27 cellular contexts compared by ENCODE assay signal in the genomic region with DNA sequence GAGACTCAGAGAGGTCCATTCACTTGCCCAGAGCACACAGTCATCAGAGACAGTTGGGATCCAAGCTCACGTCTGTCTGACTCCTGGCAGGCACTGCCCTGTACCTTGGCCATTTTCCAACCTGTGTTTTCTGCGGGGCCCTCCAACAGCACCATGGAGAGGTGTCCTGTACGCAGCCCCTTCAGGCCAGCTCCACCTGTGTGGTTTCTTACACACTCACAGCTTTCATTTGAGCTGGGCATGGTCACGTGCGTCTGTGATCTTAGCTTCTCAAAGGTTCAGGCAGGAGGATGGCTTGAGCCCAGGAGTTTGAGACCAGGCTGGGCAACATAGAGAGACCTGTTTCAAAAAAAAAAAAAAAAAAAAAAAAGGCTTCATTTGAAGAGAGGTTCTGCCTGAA. TPM values are rescaled to one million over a fixed set of nuclear protein-coding genes. Genes with fewer than 3 reads are reported as not detected.
DNase-seq lines count a peak whose midpoint lies in the region; ATAC-seq, FAIRE-seq and TF ChIP-seq lines count a peak whose summit lies in the region.
"Had no signal": no experiment of that assay in that cellular context is flagged by ENCODE, and none has a peak within 500 bp of the region (broad histone marks: within the 10 kb centered on the region; RNA-seq: fewer than 3 reads in every experiment).

No MANE protein-coding gene starts in this region.

- FAIRE-seq in bronchial epithelial cell (lab: Jason Lieb, UNC) (peak; percentile 52), kidney (lab: Jason Lieb, UNC) (no peak)
- FAIRE-seq: A204.1, GM12878, GM12892, GM18507 had no signal

- peaks cover 33% of the 10 kb centered on the region for H3K79me2 ChIP-seq in osteoblast (ENCODE audit: insufficient read depth, low read length)

- H3K9me3 ChIP-seq in kidney (ENCODE audit: control insufficient read depth in 1 of 2, low read length in 2 of 2) = no peaks in the 10 kb centered on the region
- H3K9me3 ChIP-seq in osteoblast (ENCODE audit: low read depth, low read length) = no peaks in the 10 kb centered on the region
- H3K9me3 ChIP-seq in thyroid gland = no peaks in the 10 kb centered on the region
- H3K9me3 ChIP-seq: BE2C, BLaER1 had no signal

- WGBS in thyroid gland, 2 donors = 35 to 52% methylated on average over 5 of the region's 5 CpGs

- no peak overlapping the region for H3K4me2 ChIP-seq in osteoblast (ENCODE audit: insufficient read depth, low read length)

- H4K20me1 ChIP-seq in osteoblast (ENCODE audit: insufficient read depth, low read length) = peaks cover 16% of the 10 kb centered on the region
- H4K20me1 ChIP-seq: BLaER1 had no signal

- no peak for TF ChIP-seq POLR2A in thyroid gland (IDR thresholded peaks at IDR 0.05)

- TF ChIP-seq CTCF in bronchial epithelial cell (IDR thresholded peaks at IDR 0.05; ENCODE audit: insufficient read depth, low read length, severe bottlenecking) (no peak), kidney (IDR thresholded peaks at IDR 0.05; ENCODE audit: borderline replicate concordance, extremely low read depth, insufficient read depth) (no peak), osteoblast (IDR thresholded peaks at IDR 0.05; ENCODE audit: extremely low read depth, low read depth, low read length) (no peak), thyroid gland (IDR thresholded peaks at IDR 0.05) (no peak)

- H3K27me3 ChIP-seq in bronchial epithelial cell (ENCODE audit: control insufficient read depth, insufficient read depth, low read length) (no peaks in the 10 kb centered on the region), osteoblast (ENCODE audit: insufficient read depth, low read length) (no peaks in the 10 kb centered on the region), thyroid gland (no peaks in the 10 kb centered on the region)
- H3K27me3 ChIP-seq: BE2C, BLaER1 had no signal

- H3K27ac ChIP-seq in kidney (ENCODE audit: low read depth in 2 of 2, low read length in 2 of 2) (no peak overlapping the region), osteoblast (ENCODE audit: low read depth, low read length) (no peak overlapping the region), thyroid gland (peak overlapping the region in 2 of 3 donors; percentile 9 to 40)

- intact Hi-C loops in kidney (cut with DNase I) = no loop called here
- intact Hi-C loops in thyroid gland (cut with DNase I) = no loop called here

- no peak overlapping the region for H2AFZ ChIP-seq in osteoblast (ENCODE audit: low read length)

- peaks cover 25% of the 10 kb centered on the region for H3K36me3 ChIP-seq in bronchial epithelial cell (ENCODE audit: control insufficient read depth, insufficient read depth, low read length)
- H3K36me3 ChIP-seq in kidney (ENCODE audit: control insufficient read depth in 1 of 2, insufficient read depth in 2 of 2, low read length in 2 of 2) = peaks cover 46 to 71% of the 10 kb centered on the region in 2 donors
- peaks cover 82% of the 10 kb centered on the region for H3K36me3 ChIP-seq in osteoblast (ENCODE audit: insufficient read depth, low read length)
- peaks cover 57 to 65% of the 10 kb centered on the region in 2 donors for H3K36me3 ChIP-seq in thyroid gland

- no peak for DNase-seq in bronchial epithelial cell (ENCODE audit: low read depth)
- peak; percentile 16 for DNase-seq in kidney
- peak; percentile 42 for DNase-seq in osteoblast (ENCODE audit: insufficient read length, low spot score, missing footprints)
- DNase-seq in thyroid gland = peak; percentile 73 to 74
- no peak for DNase-seq in stimulated activated naive CD4-positive, alpha-beta T cell (lab: John Stamatoyannopoulos, UW)
- no peak for DNase-seq in left lobe of liver (ENCODE audit: low spot score)
- DNase-seq: 8988T; ACHN; BE2C; C1 segment of cervical spinal cord; CD4-positive, alpha-beta memory T cell; CD4-positive, CD25-positive, alpha-beta regulatory T cell; CD8-positive, alpha-beta memory T cell; COR-L47; DMS 273 treated with DMSO at 0.1 percent for 48 hours; DMS153; DMS53; DMS79; DND-41; EL; GDM1 had no signal

- ATAC-seq in HG02885 (IDR thresholded peaks at IDR 0.05; ENCODE audit: poor library complexity, unreplicated experiment) (no peak), left lobe of liver (no peak)
- ATAC-seq: GM12878 had no signal

- no peak overlapping the region for H3K9ac ChIP-seq in kidney (ENCODE audit: low read length in 2 of 2)
- H3K9ac ChIP-seq: BLaER1 had no signal

- H3K4me3 ChIP-seq in bronchial epithelial cell (ENCODE audit: low read depth, low read length) (no peak overlapping the region), kidney (ENCODE audit: low read length in 2 of 2) (no peak overlapping the region), osteoblast (ENCODE audit: insufficient read depth, low read length) (no peak overlapping the region), thyroid gland (replicated peaks in 1 of 3) (no peak overlapping the region)
- H3K4me3 ChIP-seq: BLaER1, GM12878 had no signal

- H3K4me1 ChIP-seq in kidney (ENCODE audit: control insufficient read depth in 1 of 2, insufficient read depth in 1 of 2, low read depth in 1 of 2, low read length in 2 of 2) (no peaks in the 10 kb centered on the region), osteoblast (ENCODE audit: insufficient read depth, low read length) (no peaks in the 10 kb centered on the region), thyroid gland (no peaks in the 10 kb centered on the region)
- H3K4me1 ChIP-seq: BE2C had no signal

RNA-seq across cellular contexts. Expression of gene TOM1, which starts 24.4 kb away (rescaled TPM):
- 22.6 and 28.0 TPM in 2 replicates for total RNA-seq in bronchial epithelial cell
- total RNA-seq in kidney = 68.2 TPM
- polyA plus RNA-seq in kidney (ENCODE audit: insufficient read depth, low read depth, low replicate concordance) = 67.0 TPM
- total RNA-seq in osteoblast = 118 and 131 TPM in 2 replicates
- total RNA-seq in thyroid gland = 10 to 100 TPM; 60.5 to 87.1 (median 79.9) TPM
- total RNA-seq in left lobe of liver = 49.1 TPM

RNA-seq across cellular contexts. Expression of gene HMOX1, which starts 56.8 kb away (rescaled TPM):
- 3.9 and 5.2 TPM in 2 replicates for total RNA-seq in bronchial epithelial cell
- total RNA-seq in kidney = 37.7 TPM
- 234 TPM for polyA plus RNA-seq in kidney (ENCODE audit: insufficient read depth, low read depth, low replicate concordance)
- 411 and 475 TPM in 2 replicates for total RNA-seq in osteoblast
- total RNA-seq in thyroid gland = 10 to 100 TPM in 1 of 4 donors, 1 to 10 TPM in 3; 5.2 to 13.0 (median 6.9) TPM
- 35.9 TPM for total RNA-seq in left lobe of liver
- total RNA-seq: CD4-positive, CD25-positive, alpha-beta regulatory T cell had no signal

Comparison
In these comparisons a context has a peak if more than half of its experiments do, and no peak if none do; other contexts are left out.
1. DNase-seq: peak in kidney (single experiment), osteoblast (single experiment) and thyroid gland (2 of 2); none in bronchial epithelial cell (single experiment), stimulated activated naive CD4-positive, alpha-beta T cell (0 of 6) and left lobe of liver (single experiment).
2. H3K27ac ChIP-seq: peak in thyroid gland (2 of 3); none in kidney (0 of 2) and osteoblast (single experiment).
3. RNA of gene HMOX1, which starts 56.8 kb away (total RNA-seq): 411 to 475 TPM in osteoblast; 37.7 TPM in kidney (single experiment), 35.9 TPM in left lobe of liver (single experiment), 5.2 to 13.0 TPM in thyroid gland and 3.9 to 5.2 TPM in bronchial epithelial cell; every median in the first group is over 10 times any median in the second.